ENCODE assay signal across 10 cellular contexts in the genomic region with DNA sequence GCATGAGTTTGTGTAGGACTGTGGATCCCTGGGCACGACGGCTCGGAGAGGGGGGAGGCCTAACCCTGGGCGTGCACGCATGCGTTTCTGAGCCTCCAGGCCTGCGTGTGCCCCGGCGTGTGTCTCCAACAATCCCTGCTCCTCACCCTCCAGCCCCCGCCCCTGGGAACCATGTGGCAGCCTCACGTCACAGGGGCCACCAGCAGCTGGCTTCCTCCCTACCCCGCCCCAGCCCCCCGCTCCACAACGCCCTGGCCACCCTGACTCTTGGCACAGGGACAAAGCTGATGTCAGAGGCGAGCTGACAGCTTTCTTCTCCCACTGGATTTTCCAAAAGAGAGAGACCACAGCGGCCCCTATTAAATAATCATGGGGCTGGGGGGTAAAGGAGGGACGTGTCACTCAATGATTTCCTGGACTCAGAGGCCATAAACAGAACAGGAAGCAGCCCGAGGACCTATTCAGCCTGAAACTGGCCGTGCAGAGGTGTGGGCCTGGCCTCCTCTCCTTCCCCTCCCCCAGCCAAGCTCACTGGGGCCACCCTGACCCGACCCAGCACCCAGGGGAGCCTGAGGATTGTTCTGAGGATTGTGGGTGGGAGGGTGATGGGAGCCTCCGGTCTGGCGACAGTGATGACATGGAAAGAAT. TPM values are rescaled to one million over a fixed set of nuclear protein-coding genes. Genes with fewer than 3 reads are reported as not detected.
DNase-seq lines count a peak whose midpoint lies in the region; ATAC-seq, FAIRE-seq and TF ChIP-seq lines count a peak whose summit lies in the region.
"Had no signal": no experiment of that assay in that cellular context is flagged by ENCODE, and none has a peak within 500 bp of the region (broad histone marks: within the 10 kb centered on the region; RNA-seq: fewer than 3 reads in every experiment).

No MANE protein-coding gene starts in this region.

- H3K4me1 ChIP-seq in HUES6 (ENCODE audit: control insufficient read depth, insufficient read depth, low read length) (peaks cover 52% of the 10 kb centered on the region), Peyer's patch (peaks cover 4 to 59% (median 4%) of the 10 kb centered on the region in 4 donors), heart left ventricle (peaks cover 0 to 52% (median 17%) of the 10 kb centered on the region in 12 donors), small intestine (ENCODE audit: control insufficient read depth in 2 of 2, insufficient read depth in 1 of 2, low read depth in 1 of 2, low read length in 1 of 2) (peaks cover 4 to 5% of the 10 kb centered on the region in 2 donors)
- no peaks in the 10 kb centered on the region for H3K4me1 ChIP-seq in naive thymus-derived CD4-positive, alpha-beta T cell (ENCODE audit: control insufficient read depth in 2 of 2, insufficient read depth in 2 of 2, low read length in 2 of 2)

- H3K27ac ChIP-seq in HUES6 (ENCODE audit: low read depth, low read length) (no peak overlapping the region), Peyer's patch (peak overlapping the region; percentile 38 to 85 (median 64)), heart left ventricle (peak overlapping the region in 6 of 12 donors; percentile 10 to 70 (median 39)), small intestine (ENCODE audit: low read depth in 1 of 2, low read length in 1 of 2) (peak overlapping the region; percentile 15 to 75)
- no peak overlapping the region for H3K27ac ChIP-seq in naive thymus-derived CD4-positive, alpha-beta T cell (ENCODE audit: low read depth, low read length)

- H3K4me3 ChIP-seq in HUES6 (ENCODE audit: low read depth, low read length) (no peak overlapping the region), Peyer's patch (no peak overlapping the region), heart left ventricle (peak overlapping the region in 1 of 12 donors; percentile 2), small intestine (ENCODE audit: low read depth in 1 of 2, low read length in 2 of 2) (no peak overlapping the region)
- H3K4me3 ChIP-seq in naive thymus-derived CD4-positive, alpha-beta T cell (ENCODE audit: low read length), result no peak overlapping the region

- H3K9me3 ChIP-seq in HUES6 (ENCODE audit: control insufficient read depth, insufficient read depth, low read depth, low read length) (no peaks in the 10 kb centered on the region), Peyer's patch (no peaks in the 10 kb centered on the region), heart left ventricle (no peaks in the 10 kb centered on the region), small intestine (ENCODE audit: control insufficient read depth, low read depth) (no peaks in the 10 kb centered on the region)
- H3K9me3 ChIP-seq in naive thymus-derived CD4-positive, alpha-beta T cell (ENCODE audit: control insufficient read depth in 2 of 3, low read length in 3 of 3), result no peaks in the 10 kb centered on the region

- ATAC-seq in heart left ventricle (peak in 3 of 4 donors; percentile 9 to 57 (median 44)), HG03097 (IDR thresholded peaks at IDR 0.05; ENCODE audit: low FRiP score, unreplicated experiment) (no peak)
- ATAC-seq in stimulated activated memory B cell treated with anti-CD40 and anti-IgM and Interleukin-4, amounts not matched to agents 10 μg/mL and 1 μg/mL and 100 μg/mL, for 72 hours, result no peak
- no peak for ATAC-seq in naive thymus-derived CD4-positive, alpha-beta T cell

- no peaks in the 10 kb centered on the region for H3K36me3 ChIP-seq in HUES6 (ENCODE audit: control insufficient read depth, insufficient read depth, low read length)
- no peaks in the 10 kb centered on the region for H3K36me3 ChIP-seq in Peyer's patch
- H3K36me3 ChIP-seq in heart left ventricle, result no peaks in the 10 kb centered on the region
- H3K36me3 ChIP-seq in small intestine (ENCODE audit: control insufficient read depth in 2 of 2, insufficient read depth in 2 of 2, low read length in 2 of 2), result no peaks in the 10 kb centered on the region
- H3K36me3 ChIP-seq in naive thymus-derived CD4-positive, alpha-beta T cell (ENCODE audit: control insufficient read depth in 2 of 3, insufficient read depth in 3 of 3, low read length in 3 of 3), result no peaks in the 10 kb centered on the region

- CTCF ChIA-PET in naive thymus-derived CD4-positive, alpha-beta T cell (lab: Charles Lee), result interaction anchor here (0.6 to 0.8 kb wide), 2 partner anchors 146 to 502 kb away, joined by 3 read pairs; no protein-coding TSS in a partner anchor

- POLR2A ChIA-PET in naive thymus-derived CD4-positive, alpha-beta T cell (lab: Charles Lee), result no interaction called here

- intact Hi-C loops in heart left ventricle (cut with DNase I), result loop anchor here in 3 of 10 donors (2.0 to 5.0 kb wide), 2 partner anchors 46 to 145 kb away; no protein-coding TSS in a partner anchor
- intact Hi-C loops in naive thymus-derived CD4-positive, alpha-beta T cell (cut with micrococcal nuclease), result loop anchor here in 1 of 2 donors (2.0 kb wide), 1 partner anchor 487 kb away; a partner anchor contains a TSS

- H3K27me3 ChIP-seq in HUES6 (ENCODE audit: control insufficient read depth, insufficient read depth, low read length), result no peaks in the 10 kb centered on the region
- no peaks in the 10 kb centered on the region for H3K27me3 ChIP-seq in Peyer's patch
- H3K27me3 ChIP-seq in heart left ventricle, result peaks cover 0 to 20% (median 4%) of the 10 kb centered on the region in 9 donors
- H3K27me3 ChIP-seq in small intestine (ENCODE audit: control insufficient read depth in 2 of 2, insufficient read depth in 2 of 2, low read length in 2 of 2), result no peaks in the 10 kb centered on the region
- H3K27me3 ChIP-seq in naive thymus-derived CD4-positive, alpha-beta T cell (ENCODE audit: control insufficient read depth in 2 of 2, insufficient read depth in 2 of 2, low read length in 2 of 2), result no peaks in the 10 kb centered on the region

- peak overlapping the region; percentile 23 for H3K9ac ChIP-seq in HUES6 (ENCODE audit: low read length)

- no peak for TF ChIP-seq CTCF in Peyer's patch (IDR thresholded peaks at IDR 0.05)
- no peak for TF ChIP-seq CTCF in heart left ventricle (IDR thresholded peaks at IDR 0.05)

- H3K27me3 Mint-ChIP-seq in stimulated activated memory B cell treated with anti-CD40 and anti-IgM and Interleukin-4, amounts not matched to agents 10 μg/mL and 1 μg/mL and 100 μg/mL, for 72 hours, result peaks cover 29% of the 10 kb centered on the region
- H3K27me3 Mint-ChIP-seq in naive thymus-derived CD4-positive, alpha-beta T cell, result peaks cover 0 to 5% (median 3%) of the 10 kb centered on the region in 5 donors

- peaks cover 41% of the 10 kb centered on the region for H3K4me1 Mint-ChIP-seq in stimulated activated memory B cell treated with anti-CD40 and anti-IgM and Interleukin-4, amounts not matched to agents 10 μg/mL and 1 μg/mL and 100 μg/mL, for 72 hours
- peaks cover 5 to 51% (median 14%) of the 10 kb centered on the region in 7 donors for H3K4me1 Mint-ChIP-seq in naive thymus-derived CD4-positive, alpha-beta T cell

- no peaks in the 10 kb centered on the region for H3K36me3 Mint-ChIP-seq in stimulated activated memory B cell treated with anti-CD40 and anti-IgM and Interleukin-4, amounts not matched to agents 10 μg/mL and 1 μg/mL and 100 μg/mL, for 72 hours
- no peaks in the 10 kb centered on the region for H3K36me3 Mint-ChIP-seq in naive thymus-derived CD4-positive, alpha-beta T cell

- no peak for FAIRE-seq in small intestine (lab: Jason Lieb, UNC)

- H3K4me3 Mint-ChIP-seq in stimulated activated memory B cell treated with anti-CD40 and anti-IgM and Interleukin-4, amounts not matched to agents 10 μg/mL and 1 μg/mL and 100 μg/mL, for 72 hours, result no peak overlapping the region
- peak overlapping the region in 1 of 10 donors; percentile 71 for H3K4me3 Mint-ChIP-seq in naive thymus-derived CD4-positive, alpha-beta T cell
- H3K4me3 Mint-ChIP-seq: central memory CD8-positive, alpha-beta T cell had no signal

- WGBS in heart left ventricle, 4 donors, result 21 to 36% (median 27%) methylated on average over 7 to 22 of the region's 22 CpGs
- WGBS in small intestine, 3 donors, result 10 to 26% (median 21%) methylated on average over 22 of the region's 22 CpGs

- no peak overlapping the region for H3K27ac Mint-ChIP-seq in stimulated activated memory B cell treated with anti-CD40 and anti-IgM and Interleukin-4, amounts not matched to agents 10 μg/mL and 1 μg/mL and 100 μg/mL, for 72 hours
- H3K27ac Mint-ChIP-seq in naive thymus-derived CD4-positive, alpha-beta T cell, result peak overlapping the region in 1 of 9 donors; percentile 64

- DNase-seq in Peyer's patch, result peak in 2 of 3 donors; percentile 76 to 79
- peak; percentile 71 to 88 (median 81) for DNase-seq in heart left ventricle
- peak; percentile 72 for DNase-seq in small intestine
- DNase-seq in activated CD4-positive, alpha-beta T cell treated with anti-CD3 and anti-CD28 coated beads for 1 hour, result no peak
- no peak for DNase-seq in naive thymus-derived CD4-positive, alpha-beta T cell
- DNase-seq: NCI-H526 had no signal

- H3K9me3 Mint-ChIP-seq in stimulated activated memory B cell treated with anti-CD40 and anti-IgM and Interleukin-4, amounts not matched to agents 10 μg/mL and 1 μg/mL and 100 μg/mL, for 72 hours, result no peaks in the 10 kb centered on the region
- no peaks in the 10 kb centered on the region for H3K9me3 Mint-ChIP-seq in naive thymus-derived CD4-positive, alpha-beta T cell
- H3K9me3 Mint-ChIP-seq: central memory CD8-positive, alpha-beta T cell had no signal

- TF ChIP-seq POLR2A in Peyer's patch (IDR thresholded peaks at IDR 0.05) (no peak), heart left ventricle (IDR thresholded peaks at IDR 0.05) (no peak)

RNA-seq across cellular contexts. Expression of a gene that starts 6.8 kb away (rescaled TPM):
- total RNA-seq in Peyer's patch, result 10 to 100 TPM in 2 of 4 donors, 1 to 10 TPM in 2; 7.4 to 19.3 (median 10.6) TPM
- total RNA-seq in heart left ventricle, result 10 to 100 TPM in 1 of 9 donors, 1 to 10 TPM in 1, under 1 TPM in 6, not detected in 1; 0.12 to 11.6 (median 0.70) TPM
- under 1 TPM; 0.46 to 0.78 TPM for polyA plus RNA-seq in heart left ventricle
- 1 to 10 TPM; 3.0 to 7.7 (median 4.2) TPM for polyA plus RNA-seq in small intestine
- total RNA-seq in naive thymus-derived CD4-positive, alpha-beta T cell, result 100 to 1,000 TPM in 1 of 5 experiments, under 1 TPM in 2, not detected in 2; 0.64 to 260 (median 0.98) TPM
- not detected for polyA plus RNA-seq in naive thymus-derived CD4-positive, alpha-beta T cell

RNA-seq across cellular contexts. Expression of a gene that starts 13.3 kb away (rescaled TPM):
- total RNA-seq in Peyer's patch, result not detected
- total RNA-seq in heart left ventricle, result 1 to 10 TPM in 2 of 9 donors, under 1 TPM in 5, not detected in 2; 0.17 to 5.0 (median 0.42) TPM
- under 1 TPM; 0.25 to 0.27 TPM for polyA plus RNA-seq in heart left ventricle
- polyA plus RNA-seq in small intestine, result under 1 TPM in 1 of 3 donors, not detected in 2; 0.55 TPM
- 100 to 1,000 TPM in 1 of 5 experiments, 10 to 100 TPM in 2, 1 to 10 TPM in 1, under 1 TPM in 1; 0.49 to 158 (median 46.0) TPM for total RNA-seq in naive thymus-derived CD4-positive, alpha-beta T cell
- 1 to 10 TPM; 2.0 to 6.3 TPM for polyA plus RNA-seq in naive thymus-derived CD4-positive, alpha-beta T cell

RNA-seq across cellular contexts. Expression of a gene that starts 36.0 kb away (rescaled TPM):
- 10 to 100 TPM in 1 of 4 donors, 1 to 10 TPM in 3; 1.8 to 11.6 (median 6.0) TPM for total RNA-seq in Peyer's patch
- 10 to 100 TPM in 3 of 9 donors, 1 to 10 TPM in 6; 3.8 to 16.6 (median 7.1) TPM for total RNA-seq in heart left ventricle
- polyA plus RNA-seq in heart left ventricle, result 10 to 100 TPM in 1 of 2 donors, 1 to 10 TPM in 1; 7.0 to 10.2 TPM
- polyA plus RNA-seq in small intestine, result 1 to 10 TPM; 2.0 to 7.0 (median 2.2) TPM
- total RNA-seq in naive thymus-derived CD4-positive, alpha-beta T cell, result 10 to 100 TPM; 12.4 to 21.3 (median 17.9) TPM
- 10 to 100 TPM; 19.0 to 43.0 TPM for polyA plus RNA-seq in naive thymus-derived CD4-positive, alpha-beta T cell

Comparison
In these comparisons a context has a peak if more than half of its experiments do, and no peak if none do; other contexts are left out.
1. H3K27ac ChIP-seq: peak in Peyer's patch (4 of 4) and small intestine (2 of 2); none in HUES6 (single experiment) and naive thymus-derived CD4-positive, alpha-beta T cell (single experiment).
2. DNase-seq: peak in Peyer's patch (2 of 3), heart left ventricle (5 of 5) and small intestine (single experiment); none in activated CD4-positive, alpha-beta T cell treated with anti-CD3 and anti-CD28 coated beads for 1 hour (single experiment) and naive thymus-derived CD4-positive, alpha-beta T cell (0 of 9).
3. ATAC-seq: peak in heart left ventricle (3 of 4); none in stimulated activated memory B cell treated with anti-CD40 and anti-IgM and Interleukin-4, amounts not matched to agents 10 μg/mL and 1 μg/mL and 100 μg/mL, for 72 hours (single experiment), naive thymus-derived CD4-positive, alpha-beta T cell (single experiment) and HG03097 (single experiment).